8 cellular contexts compared by ENCODE assay signal in the genomic region with DNA sequence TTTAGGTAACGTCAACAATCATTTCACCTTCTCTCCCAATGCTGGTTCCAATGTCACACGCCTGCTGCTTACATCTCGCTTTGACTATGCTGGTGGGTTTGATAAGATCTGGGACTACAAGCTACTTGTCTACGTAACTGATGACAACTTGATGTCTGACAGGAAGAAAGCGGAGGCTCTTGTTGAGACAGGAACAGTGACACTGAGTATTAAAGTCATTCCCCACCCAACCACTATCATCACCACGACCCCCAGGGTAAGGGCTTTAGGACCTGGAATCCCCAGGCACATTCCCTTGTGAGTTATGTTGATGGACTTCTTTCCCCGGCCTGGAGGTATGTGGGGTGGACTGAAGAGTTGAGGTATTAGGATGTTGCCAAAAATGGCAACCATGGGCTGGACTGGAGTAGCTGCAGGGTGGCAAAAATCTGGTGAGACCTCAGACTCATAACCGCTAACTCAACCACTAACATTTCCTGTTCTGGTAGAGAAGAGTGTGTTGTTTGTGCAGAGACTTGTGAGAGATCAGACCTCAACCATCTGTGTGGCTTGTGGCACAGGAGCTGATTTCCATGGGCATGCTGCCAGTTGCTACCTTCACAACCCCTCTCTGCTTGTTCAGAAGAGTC. TPM values are rescaled to one million over a fixed set of nuclear protein-coding genes. Genes with fewer than 3 reads are reported as not detected.
DNase-seq lines count a peak whose midpoint lies in the region; ATAC-seq and TF ChIP-seq lines count a peak whose summit lies in the region.

No MANE protein-coding gene starts in this region.

- H3K9me3 ChIP-seq in lower lobe of right lung: no peaks in the 10 kb centered on the region

- ATAC-seq in GM18907 (IDR thresholded peaks at IDR 0.05; ENCODE audit: unreplicated experiment) (peak; percentile 83), HG03442 (IDR thresholded peaks at IDR 0.05; ENCODE audit: unreplicated experiment) (peak; percentile 66), lower lobe of right lung (peak; percentile 59 to 66), WTC11 (no peak)

- no peaks in the 10 kb centered on the region for H3K36me3 ChIP-seq in lower lobe of right lung

- no peaks in the 10 kb centered on the region for H3K27me3 ChIP-seq in lower lobe of right lung (ENCODE audit: low read depth)

- CTCF ChIA-PET in WTC11 (lab: Charles Lee): no interaction called here

- H3K4me1 Mint-ChIP-seq in WTC11: peaks cover 30% of the 10 kb centered on the region

- no peak overlapping the region for H3K4me3 Mint-ChIP-seq in WTC11

- no peaks in the 10 kb centered on the region; the same call in 1 of the 2 replicates for H3K27me3 Mint-ChIP-seq in WTC11 (ENCODE audit: low read depth)

- intact Hi-C loops in lower lobe of right lung (cut with DNase I): no loop called here
- intact Hi-C loops in posterior cingulate gyrus (cut with DNase I): no loop called here

- H3K4me1 ChIP-seq in lower lobe of right lung: no peaks in the 10 kb centered on the region

- H3K9me3 Mint-ChIP-seq in WTC11: 0 out of 2 replicates have a peak, but pooled peaks cover 5% of the 10 kb centered on the region

- peak; percentile 65 to 78 for DNase-seq in activated CD4-positive, alpha-beta T cell treated with anti-CD3 and anti-CD28 coated beads, Interleukin-2, amount 50 U/mL, for 48 hours
- DNase-seq in lower lobe of right lung (no peak), posterior cingulate gyrus (no peak), WTC11 (ENCODE audit: low spot score) (no peak), midbrain (lab: John Stamatoyannopoulos, UW) (no peak), T1000 (lab: John Stamatoyannopoulos, UW) (no peak)

- no peak overlapping the region for H3K4me3 ChIP-seq in lower lobe of right lung

- TF ChIP-seq CTCF in lower lobe of right lung (IDR thresholded peaks at IDR 0.05): no peak
- no peak for TF ChIP-seq CTCF in WTC11 (IDR thresholded peaks at IDR 0.05)

- no peaks in the 10 kb centered on the region; the same call in 1 of the 2 replicates for H3K36me3 Mint-ChIP-seq in WTC11

- POLR2A ChIA-PET in WTC11 (lab: Charles Lee): no interaction called here

- H3K27ac ChIP-seq in lower lobe of right lung: no peak overlapping the region

- H3K27ac Mint-ChIP-seq in WTC11: no peak overlapping the region

TF ChIP-seq in WTC11, 78 proteins besides CTCF, POLR2A, EP300 and RAD21:
- TF ChIP-seq JUN (CRISPR knock-in tag; IDR thresholded peaks at IDR 0.05) (no peak), NFE2L1 (CRISPR knock-in tag; IDR thresholded peaks at IDR 0.05) (no peak), ELF4 (CRISPR knock-in tag; IDR thresholded peaks at IDR 0.05; ENCODE audit: low read depth) (no peak), NR1H2 (CRISPR knock-in tag; IDR thresholded peaks at IDR 0.05) (no peak), ZNF416 (CRISPR knock-in tag; IDR thresholded peaks at IDR 0.05) (no peak), TEAD4 (CRISPR knock-in tag; IDR thresholded peaks at IDR 0.05) (no peak), ZNF396 (CRISPR knock-in tag; IDR thresholded peaks at IDR 0.05; ENCODE audit: borderline replicate concordance) (no peak), SMAD4 (CRISPR knock-in tag; IDR thresholded peaks at IDR 0.05) (no peak), ZNF138 (CRISPR knock-in tag; conservative IDR thresholded peaks at IDR 0.05) (no peak)
- TF ChIP-seq, protein P1, sequence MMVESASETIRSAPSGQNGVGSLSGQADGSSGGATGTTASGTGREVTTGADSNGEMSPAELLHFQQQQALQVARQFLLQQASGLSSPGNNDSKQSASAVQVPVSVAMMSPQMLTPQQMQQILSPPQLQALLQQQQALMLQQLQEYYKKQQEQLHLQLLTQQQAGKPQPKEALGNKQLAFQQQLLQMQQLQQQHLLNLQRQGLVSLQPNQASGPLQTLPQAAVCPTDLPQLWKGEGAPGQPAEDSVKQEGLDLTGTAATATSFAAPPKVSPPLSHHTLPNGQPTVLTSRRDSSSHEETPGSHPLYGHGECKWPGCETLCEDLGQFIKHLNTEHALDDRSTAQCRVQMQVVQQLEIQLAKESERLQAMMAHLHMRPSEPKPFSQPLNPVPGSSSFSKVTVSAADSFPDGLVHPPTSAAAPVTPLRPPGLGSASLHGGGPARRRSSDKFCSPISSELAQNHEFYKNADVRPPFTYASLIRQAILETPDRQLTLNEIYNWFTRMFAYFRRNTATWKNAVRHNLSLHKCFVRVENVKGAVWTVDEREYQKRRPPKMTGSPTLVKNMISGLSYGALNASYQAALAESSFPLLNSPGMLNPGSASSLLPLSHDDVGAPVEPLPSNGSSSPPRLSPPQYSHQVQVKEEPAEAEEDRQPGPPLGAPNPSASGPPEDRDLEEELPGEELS (CRISPR knock-in tag; IDR thresholded peaks at IDR 0.05): no peak
- TF ChIP-seq, protein P2, sequence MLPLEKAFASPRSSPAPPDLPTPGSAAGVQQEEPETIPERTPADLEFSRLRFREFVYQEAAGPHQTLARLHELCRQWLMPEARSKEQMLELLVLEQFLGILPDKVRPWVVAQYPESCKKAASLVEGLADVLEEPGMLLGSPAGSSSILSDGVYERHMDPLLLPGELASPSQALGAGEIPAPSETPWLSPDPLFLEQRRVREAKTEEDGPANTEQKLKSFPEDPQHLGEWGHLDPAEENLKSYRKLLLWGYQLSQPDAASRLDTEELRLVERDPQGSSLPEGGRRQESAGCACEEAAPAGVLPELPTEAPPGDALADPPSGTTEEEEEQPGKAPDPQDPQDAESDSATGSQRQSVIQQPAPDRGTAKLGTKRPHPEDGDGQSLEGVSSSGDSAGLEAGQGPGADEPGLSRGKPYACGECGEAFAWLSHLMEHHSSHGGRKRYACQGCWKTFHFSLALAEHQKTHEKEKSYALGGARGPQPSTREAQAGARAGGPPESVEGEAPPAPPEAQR (CRISPR knock-in tag; IDR thresholded peaks at IDR 0.05): no peak
- TF ChIP-seq, protein P3, sequence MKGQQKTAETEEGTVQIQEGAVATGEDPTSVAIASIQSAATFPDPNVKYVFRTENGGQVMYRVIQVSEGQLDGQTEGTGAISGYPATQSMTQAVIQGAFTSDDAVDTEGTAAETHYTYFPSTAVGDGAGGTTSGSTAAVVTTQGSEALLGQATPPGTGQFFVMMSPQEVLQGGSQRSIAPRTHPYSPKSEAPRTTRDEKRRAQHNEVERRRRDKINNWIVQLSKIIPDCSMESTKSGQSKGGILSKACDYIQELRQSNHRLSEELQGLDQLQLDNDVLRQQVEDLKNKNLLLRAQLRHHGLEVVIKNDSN (CRISPR knock-in tag; IDR thresholded peaks at IDR 0.05): no peak
- TF ChIP-seq, protein P4, sequence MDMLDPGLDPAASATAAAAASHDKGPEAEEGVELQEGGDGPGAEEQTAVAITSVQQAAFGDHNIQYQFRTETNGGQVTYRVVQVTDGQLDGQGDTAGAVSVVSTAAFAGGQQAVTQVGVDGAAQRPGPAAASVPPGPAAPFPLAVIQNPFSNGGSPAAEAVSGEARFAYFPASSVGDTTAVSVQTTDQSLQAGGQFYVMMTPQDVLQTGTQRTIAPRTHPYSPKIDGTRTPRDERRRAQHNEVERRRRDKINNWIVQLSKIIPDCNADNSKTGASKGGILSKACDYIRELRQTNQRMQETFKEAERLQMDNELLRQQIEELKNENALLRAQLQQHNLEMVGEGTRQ (CRISPR knock-in tag; IDR thresholded peaks at IDR 0.05): no peak
- TF ChIP-seq, protein P5, sequence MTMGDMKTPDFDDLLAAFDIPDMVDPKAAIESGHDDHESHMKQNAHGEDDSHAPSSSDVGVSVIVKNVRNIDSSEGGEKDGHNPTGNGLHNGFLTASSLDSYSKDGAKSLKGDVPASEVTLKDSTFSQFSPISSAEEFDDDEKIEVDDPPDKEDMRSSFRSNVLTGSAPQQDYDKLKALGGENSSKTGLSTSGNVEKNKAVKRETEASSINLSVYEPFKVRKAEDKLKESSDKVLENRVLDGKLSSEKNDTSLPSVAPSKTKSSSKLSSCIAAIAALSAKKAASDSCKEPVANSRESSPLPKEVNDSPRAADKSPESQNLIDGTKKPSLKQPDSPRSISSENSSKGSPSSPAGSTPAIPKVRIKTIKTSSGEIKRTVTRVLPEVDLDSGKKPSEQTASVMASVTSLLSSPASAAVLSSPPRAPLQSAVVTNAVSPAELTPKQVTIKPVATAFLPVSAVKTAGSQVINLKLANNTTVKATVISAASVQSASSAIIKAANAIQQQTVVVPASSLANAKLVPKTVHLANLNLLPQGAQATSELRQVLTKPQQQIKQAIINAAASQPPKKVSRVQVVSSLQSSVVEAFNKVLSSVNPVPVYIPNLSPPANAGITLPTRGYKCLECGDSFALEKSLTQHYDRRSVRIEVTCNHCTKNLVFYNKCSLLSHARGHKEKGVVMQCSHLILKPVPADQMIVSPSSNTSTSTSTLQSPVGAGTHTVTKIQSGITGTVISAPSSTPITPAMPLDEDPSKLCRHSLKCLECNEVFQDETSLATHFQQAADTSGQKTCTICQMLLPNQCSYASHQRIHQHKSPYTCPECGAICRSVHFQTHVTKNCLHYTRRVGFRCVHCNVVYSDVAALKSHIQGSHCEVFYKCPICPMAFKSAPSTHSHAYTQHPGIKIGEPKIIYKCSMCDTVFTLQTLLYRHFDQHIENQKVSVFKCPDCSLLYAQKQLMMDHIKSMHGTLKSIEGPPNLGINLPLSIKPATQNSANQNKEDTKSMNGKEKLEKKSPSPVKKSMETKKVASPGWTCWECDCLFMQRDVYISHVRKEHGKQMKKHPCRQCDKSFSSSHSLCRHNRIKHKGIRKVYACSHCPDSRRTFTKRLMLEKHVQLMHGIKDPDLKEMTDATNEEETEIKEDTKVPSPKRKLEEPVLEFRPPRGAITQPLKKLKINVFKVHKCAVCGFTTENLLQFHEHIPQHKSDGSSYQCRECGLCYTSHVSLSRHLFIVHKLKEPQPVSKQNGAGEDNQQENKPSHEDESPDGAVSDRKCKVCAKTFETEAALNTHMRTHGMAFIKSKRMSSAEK (CRISPR knock-in tag; IDR thresholded peaks at IDR 0.05; ENCODE audit: borderline replicate concordance): no peak
TF ChIP-seq in WTC11: peak in this region for 0.

RNA-seq across cellular contexts. Expression of a gene that starts 59.2 kb away (rescaled TPM):
- total RNA-seq in lower lobe of right lung: 28.7 TPM
- total RNA-seq in WTC11 (2021): 18.3 to 19.1 TPM (median 18.9 TPM) in 3 replicates

Comparison
In these comparisons a context has a peak if more than half of its experiments do, and no peak if none do; other contexts are left out.
1. DNase-seq: peak in activated CD4-positive, alpha-beta T cell treated with anti-CD3 and anti-CD28 coated beads, Interleukin-2, amount 50 U/mL, for 48 hours (2 of 2); none in lower lobe of right lung (single experiment), posterior cingulate gyrus (0 of 10), WTC11 (single experiment), midbrain (single experiment) and T1000 (single experiment).